ENCODE assay signal across 16 cellular contexts in the genomic region with DNA sequence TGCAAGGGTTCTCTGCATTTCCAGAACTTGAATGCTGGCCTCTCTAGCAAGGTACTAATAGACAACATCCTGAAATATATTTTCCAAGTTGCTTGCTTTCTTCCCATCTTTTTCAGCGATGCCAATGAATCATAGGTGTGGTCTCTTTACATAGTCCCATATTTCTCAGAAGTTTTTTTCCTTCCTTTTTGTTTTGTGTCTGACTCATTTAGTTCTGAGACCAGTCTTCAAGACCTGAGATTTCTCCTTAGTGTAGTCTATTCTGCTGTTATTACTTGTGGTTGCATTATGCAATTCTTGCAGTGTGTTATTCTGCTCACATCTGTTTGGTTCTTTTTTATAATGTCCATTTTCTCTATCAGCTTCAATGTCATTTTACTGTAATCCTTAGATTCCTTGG.
"Had no signal": no experiment of that assay in that cellular context is flagged by ENCODE, and none has a peak within 500 bp of the region (broad histone marks: within the 10 kb centered on the region; RNA-seq: fewer than 3 reads in every experiment).

No MANE protein-coding gene starts in this region.

- H3K9me3 ChIP-seq: ascending aorta, gastroesophageal sphincter, left lung, thyroid gland had no signal

- H3K27ac Mint-ChIP-seq: activated T-cell treated with anti-CD3 and anti-CD28 coated beads, Interleukin-2, amount 50 U/mL, for 72 hours; effector memory CD8-positive, alpha-beta T cell; progenitor cell of endocrine pancreas; T-helper 17 cell had no signal

- H3K4me1 Mint-ChIP-seq: T-helper 17 cell had no signal

- DNase-seq: activated CD4-positive, alpha-beta T cell treated with anti-CD3 and anti-CD28 coated beads for 1 hour; activated CD8-positive, alpha-beta memory T cell treated with anti-CD3 and anti-CD28 coated beads for 24 hours; activated effector memory CD4-positive, alpha-beta T cell treated with anti-CD3 and anti-CD28 coated beads, Interleukin-2, amount 50 U/mL, for 16 hours; activated naive CD4-positive, alpha-beta T cell treated with anti-CD3 and anti-CD28 coated beads, Interleukin-2, amount 50 U/mL, for 16 hours; effector memory CD8-positive, alpha-beta T cell; heart left ventricle; left lung; stimulated activated CD4-positive, alpha-beta T cell treated with anti-CD3 and anti-CD28 coated beads, Interleukin-2, amount 100 ng/mL, for 24 hours; stimulated activated naive CD4-positive, alpha-beta T cell treated with Interleukin-2 at 50 U/mL for 16 hours; T-helper 17 cell had no signal

- H3K36me3 ChIP-seq: ascending aorta, gastroesophageal sphincter, heart left ventricle, left lung, thyroid gland, WERI-Rb-1 had no signal

- H3K27me3 ChIP-seq: ascending aorta, gastroesophageal sphincter, heart left ventricle, left lung, thyroid gland had no signal

- H3K4me1 ChIP-seq: ascending aorta, gastroesophageal sphincter, heart left ventricle, left lung, thyroid gland had no signal

- H3K27ac ChIP-seq: ascending aorta, gastroesophageal sphincter, heart left ventricle, left lung, thyroid gland, WERI-Rb-1 had no signal

- H3K4me3 ChIP-seq: ascending aorta, gastroesophageal sphincter, heart left ventricle, left lung, thyroid gland had no signal

- H3K27me3 Mint-ChIP-seq: effector memory CD8-positive, alpha-beta T cell; progenitor cell of endocrine pancreas had no signal

- H3K4me3 Mint-ChIP-seq: activated T-cell treated with anti-CD3 and anti-CD28 coated beads, Interleukin-2, amount 50 U/mL, for 72 hours; effector memory CD8-positive, alpha-beta T cell; T-helper 17 cell had no signal

- ATAC-seq: effector memory CD8-positive, alpha-beta T cell; gastroesophageal sphincter; heart left ventricle; T-helper 17 cell had no signal
